ENCODE assay signal across 10 cellular contexts in genomic region chr7:137091396-137091795, GRCh38.
DNase-seq lines count a peak whose midpoint lies in the region; ATAC-seq and TF ChIP-seq lines count a peak whose summit lies in the region.
"Had no signal": no experiment of that assay in that cellular context is flagged by ENCODE, and none has a peak within 500 bp of the region (broad histone marks: within the 10 kb centered on the region; RNA-seq: fewer than 3 reads in every experiment).

No MANE protein-coding gene starts in this region.

- H3K27me3 ChIP-seq in breast epithelium: no peaks in the 10 kb centered on the region
- H3K27me3 ChIP-seq: BLaER1 had no signal

- no peak for TF ChIP-seq POLR2A in breast epithelium (IDR thresholded peaks at IDR 0.05)

- H3K27ac ChIP-seq in breast epithelium: no peak overlapping the region
- H3K27ac ChIP-seq in VCaP: no peak overlapping the region
- H3K27ac ChIP-seq: BLaER1 had no signal

- POLR2A ChIA-PET in MCF 10A (lab: Yijun Ruan, JAX): no interaction called here

- intact Hi-C loops in MCF 10A (cut with micrococcal nuclease) (no loop called here), breast epithelium (cut with DNase I; ENCODE audit: low total_unique reads) (no loop called here), left ventricle myocardium superior (cut with micrococcal nuclease) (no loop called here)

- no peaks in the 10 kb centered on the region for H3K36me3 ChIP-seq in breast epithelium
- H3K36me3 ChIP-seq: BLaER1 had no signal

- no peaks in the 10 kb centered on the region for H3K9me3 ChIP-seq in breast epithelium
- H3K9me3 ChIP-seq: BLaER1 had no signal

- no peaks in the 10 kb centered on the region for H3K27me3 Mint-ChIP-seq in MCF 10A (ENCODE audit: insufficient read depth, unreplicated experiment)

- CTCF ChIA-PET in MCF 10A (lab: Yijun Ruan, JAX): no interaction called here

- BruUV-seq in MCF 10A (replicated peaks; lab: Mats Ljungman, UMichigan): no TSS peak

- H3K36me3 Mint-ChIP-seq in MCF 10A (ENCODE audit: insufficient read depth, unreplicated experiment): no peaks in the 10 kb centered on the region

- no peak overlapping the region for H3K4me3 Mint-ChIP-seq in MCF 10A (ENCODE audit: unreplicated experiment)

- DNase-seq in MCF 10A (ENCODE audit: unreplicated experiment): peak; percentile 23
- no peak for DNase-seq in breast epithelium (ENCODE audit: low spot score in 2 of 2)
- DNase-seq in left ventricle myocardium superior: no peak
- no peak for DNase-seq in NCI-H2107 (lab: John Stamatoyannopoulos, UW)
- DNase-seq in NCI-H510A treated with DMSO at 0.1 percent for 48 hours (lab: John Stamatoyannopoulos, UW): no peak
- DNase-seq in NCI-H1105 treated with DMSO at 0.1 percent for 48 hours (lab: John Stamatoyannopoulos, UW): no peak
- DNase-seq in NCI-H1048 (lab: John Stamatoyannopoulos, UW): no peak
- DNase-seq: stimulated activated naive CD8-positive, alpha-beta T cell treated with anti-CD3 and anti-CD28 coated beads, Interleukin-15, Interleukin-2, amounts not matched to agents 100 U/mL and 50 U/mL, for 24 hours had no signal

- H3K9me3 Mint-ChIP-seq in MCF 10A (ENCODE audit: unreplicated experiment): peaks cover 14% of the 10 kb centered on the region

- ATAC-seq in left ventricle myocardium superior: peak; percentile 80
- ATAC-seq: stimulated activated naive CD8-positive, alpha-beta T cell treated with anti-CD3 and anti-CD28 coated beads, Interleukin-15, Interleukin-2, amounts not matched to agents 100 U/mL and 50 U/mL, for 24 hours had no signal

- TF ChIP-seq CTCF in MCF 10A (IDR thresholded peaks at IDR 0.05; ENCODE audit: unreplicated experiment) (no peak), breast epithelium (IDR thresholded peaks at IDR 0.05) (no peak), VCaP (conservative IDR thresholded peaks at IDR 0.05) (peak; percentile 69)

- H3K4me3 ChIP-seq in breast epithelium: no peak overlapping the region
- H3K4me3 ChIP-seq: BLaER1 had no signal

- H3K4me1 ChIP-seq in breast epithelium: no peaks in the 10 kb centered on the region
- H3K4me1 ChIP-seq: BLaER1 had no signal

- no peaks in the 10 kb centered on the region for H3K4me1 Mint-ChIP-seq in MCF 10A (ENCODE audit: insufficient read depth, unreplicated experiment)

- H3K27ac Mint-ChIP-seq in MCF 10A (ENCODE audit: low read depth, unreplicated experiment): no peak overlapping the region
